ENCODE assay signal across 14 cellular contexts in genomic region chr13:113852536-113853517, GRCh38. TPM values are rescaled to one million over a fixed set of nuclear protein-coding genes. Genes with fewer than 3 reads are reported as not detected.
DNase-seq lines count a peak whose midpoint lies in the region; ATAC-seq and TF ChIP-seq lines count a peak whose summit lies in the region.
"Had no signal": no experiment of that assay in that cellular context is flagged by ENCODE, and none has a peak within 500 bp of the region (broad histone marks: within the 10 kb centered on the region; RNA-seq: fewer than 3 reads in every experiment).

No MANE protein-coding gene starts in this region.

- intact Hi-C loops in cardiac septum (cut with DNase I) (no loop called here), left cardiac atrium (cut with DNase I) (no loop called here)
- intact Hi-C loops in dendritic cell treated with granulocyte-macrophage colony-stimulating factor and Interleukin-4, amounts not matched to agents 40 ng/mL and 50 ng/mL, for 4 days (cut with micrococcal nuclease): no loop called here

- peak overlapping the region; percentile 53 for H3K4me3 Mint-ChIP-seq in dendritic cell treated with granulocyte-macrophage colony-stimulating factor and Interleukin-4, amounts not matched to agents 40 ng/mL and 50 ng/mL, for 4 days
- H3K4me3 Mint-ChIP-seq in nephron: no peak overlapping the region

- H3K27me3 Mint-ChIP-seq in dendritic cell treated with granulocyte-macrophage colony-stimulating factor and Interleukin-4, amounts not matched to agents 40 ng/mL and 50 ng/mL, for 4 days: peaks cover 3% of the 10 kb centered on the region
- peaks cover 10% of the 10 kb centered on the region for H3K27me3 Mint-ChIP-seq in nephron (ENCODE audit: low read depth)

- no peak for TF ChIP-seq CTCF in nephron (IDR thresholded peaks at IDR 0.05; ENCODE audit: unreplicated experiment in 3 of 3)

- no peak overlapping the region for H3K27ac Mint-ChIP-seq in dendritic cell treated with granulocyte-macrophage colony-stimulating factor and Interleukin-4, amounts not matched to agents 40 ng/mL and 50 ng/mL, for 4 days
- peak overlapping the region in 2 of 3 experiments; percentile 46 to 82 for H3K27ac Mint-ChIP-seq in nephron
- H3K27ac Mint-ChIP-seq: naive thymus-derived CD8-positive, alpha-beta T cell had no signal

- H3K9me3 Mint-ChIP-seq in dendritic cell treated with granulocyte-macrophage colony-stimulating factor and Interleukin-4, amounts not matched to agents 40 ng/mL and 50 ng/mL, for 4 days: no peaks in the 10 kb centered on the region
- H3K9me3 Mint-ChIP-seq in nephron: no peaks in the 10 kb centered on the region
- H3K9me3 Mint-ChIP-seq: naive thymus-derived CD8-positive, alpha-beta T cell had no signal

- no peak for ATAC-seq in left cardiac atrium
- ATAC-seq: GM12878; naive thymus-derived CD8-positive, alpha-beta T cell had no signal

- H3K4me1 Mint-ChIP-seq in dendritic cell treated with granulocyte-macrophage colony-stimulating factor and Interleukin-4, amounts not matched to agents 40 ng/mL and 50 ng/mL, for 4 days (ENCODE audit: low read depth): peaks cover 10% of the 10 kb centered on the region
- peaks cover 20% of the 10 kb centered on the region for H3K4me1 Mint-ChIP-seq in nephron

- DNase-seq in cardiac septum (ENCODE audit: low spot score) (peak; percentile 51), left cardiac atrium (no peak), ureter (ENCODE audit: low spot score) (peak; percentile 41), NAMALWA (ENCODE audit: low spot score) (no peak), GDM1 (lab: John Stamatoyannopoulos, UW) (no peak)
- DNase-seq in stimulated activated CD4-positive, alpha-beta T cell treated with anti-CD3 and anti-CD28 coated beads, Interleukin-4, amount 100 ng/mL, for 1 hour: no peak
- DNase-seq: amniotic stem cell; DMS153; NCI-H2107; stimulated activated CD4-positive, alpha-beta T cell treated with anti-CD3 and anti-CD28 coated beads, Interleukin-12 subunit alpha, Interleukin-12 subunit beta, amount 100 ng/mL, for 4 hours had no signal

- peaks cover 36% of the 10 kb centered on the region for H3K36me3 Mint-ChIP-seq in dendritic cell treated with granulocyte-macrophage colony-stimulating factor and Interleukin-4, amounts not matched to agents 40 ng/mL and 50 ng/mL, for 4 days (ENCODE audit: low read depth)
- no peaks in the 10 kb centered on the region for H3K36me3 Mint-ChIP-seq in nephron (ENCODE audit: low read depth)
- H3K36me3 Mint-ChIP-seq: naive thymus-derived CD8-positive, alpha-beta T cell had no signal

RNA-seq across cellular contexts. Expression of gene GAS6, which starts 11.0 kb away (rescaled TPM):
- total RNA-seq in cardiac septum (201 TPM), left cardiac atrium (100 to 1,000 TPM; 165 to 175 TPM), ureter (68.1 TPM)

Comparison
In these comparisons a context has a peak if more than half of its experiments do, and no peak if none do; other contexts are left out.
1. DNase-seq: peak in cardiac septum (single experiment) and ureter (single experiment); none in left cardiac atrium (single experiment), stimulated activated CD4-positive, alpha-beta T cell treated with anti-CD3 and anti-CD28 coated beads, Interleukin-4, amount 100 ng/mL, for 1 hour (single experiment), NAMALWA (single experiment) and GDM1 (single experiment).